Comparison of ENCODE assay signal across 8 cellular contexts in the genomic region with DNA sequence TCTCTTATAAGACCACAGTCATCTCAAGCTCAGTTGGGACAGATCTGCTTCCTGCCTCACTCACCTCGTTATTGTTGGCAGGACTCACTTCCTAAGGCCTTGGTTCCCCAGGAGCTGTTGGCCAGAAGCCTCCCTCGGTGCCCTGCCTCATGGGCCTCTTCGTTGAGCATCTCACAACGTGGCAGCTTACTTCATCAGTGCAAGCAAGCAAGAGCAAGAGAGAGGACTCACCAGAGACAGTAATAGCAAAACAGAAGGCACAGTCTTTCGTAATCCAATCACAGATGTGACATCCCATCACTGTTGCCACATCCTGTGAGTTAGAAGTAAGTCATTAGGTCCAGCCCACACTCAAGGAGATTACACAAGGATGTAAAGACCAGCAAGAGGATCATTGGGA. TPM values are rescaled to one million over a fixed set of nuclear protein-coding genes. Genes with fewer than 3 reads are reported as not detected.
DNase-seq lines count a peak whose midpoint lies in the region; ATAC-seq and TF ChIP-seq lines count a peak whose summit lies in the region.

No MANE protein-coding gene starts in this region.

- WGBS in liver, result 10% methylated on average over 5 of the region's 5 CpGs
- WGBS in tibial nerve, 2 donors, result 49 to 57% methylated on average over 5 of the region's 5 CpGs

- peak in 1 of 2 donors; percentile 85 for TF ChIP-seq EP300 in tibial nerve (IDR thresholded peaks at IDR 0.05)

- CTCF ChIA-PET in BJ (lab: Yijun Ruan, JAX), result interaction anchor here (1.2 to 3.5 kb wide), 5 partner anchors 9 to 958 kb away, joined by 3 to 21 read pairs (median 4); no protein-coding TSS in a partner anchor

- no peak overlapping the region for H3K4me3 ChIP-seq in BJ (ENCODE audit: low read depth, low read length)
- peak overlapping the region; percentile 43 for H3K4me3 ChIP-seq in brain microvascular endothelial cell (ENCODE audit: low read depth, low read length)
- peak overlapping the region; percentile 51 to 74 (median 55) for H3K4me3 ChIP-seq in liver (ENCODE audit: low read depth in 1 of 3, low read length in 3 of 3)
- no peak overlapping the region for H3K4me3 ChIP-seq in tibial nerve

- no peak for TF ChIP-seq CTCF in BJ (IDR thresholded peaks at IDR 0.05; ENCODE audit: insufficient read depth, low read depth, low read length)
- TF ChIP-seq CTCF in brain microvascular endothelial cell (IDR thresholded peaks at IDR 0.05; ENCODE audit: low read depth, low read length, missing control alignments), result no peak
- TF ChIP-seq CTCF in liver (IDR thresholded peaks at IDR 0.05; ENCODE audit: low read depth, low read length, missing input control), result no peak
- TF ChIP-seq CTCF in tibial nerve (IDR thresholded peaks at IDR 0.05), result no peak

- H3K9me3 ChIP-seq in liver (ENCODE audit: control insufficient read depth in 4 of 4, low read length in 3 of 4), result no peaks in the 10 kb centered on the region
- no peaks in the 10 kb centered on the region for H3K9me3 ChIP-seq in tibial nerve

- no peak for TF ChIP-seq POLR2A in tibial nerve (IDR thresholded peaks at IDR 0.05)

- ATAC-seq in HG03565 (IDR thresholded peaks at IDR 0.05; ENCODE audit: unreplicated experiment), result no peak

- no peaks in the 10 kb centered on the region for H3K36me3 ChIP-seq in BJ (ENCODE audit: control insufficient read depth, insufficient read depth, low read length)
- H3K36me3 ChIP-seq in brain microvascular endothelial cell (replicated peaks), result no peaks in the 10 kb centered on the region
- H3K36me3 ChIP-seq in liver (ENCODE audit: control insufficient read depth in 4 of 4, insufficient read depth in 3 of 4, low read depth in 1 of 4, low read length in 3 of 4), result no peaks in the 10 kb centered on the region
- H3K36me3 ChIP-seq in tibial nerve, result no peaks in the 10 kb centered on the region

- peak overlapping the region; percentile 13 to 63 for H3K9ac ChIP-seq in liver (ENCODE audit: low read depth in 1 of 2, low read length in 2 of 2)

- H3K4me1 ChIP-seq in liver (ENCODE audit: control insufficient read depth in 4 of 4, insufficient read depth in 4 of 4, low read length in 3 of 4) (peaks cover 3 to 71% (median 68%) of the 10 kb centered on the region in 4 donors), tibial nerve (peaks cover 0 to 61% (median 31%) of the 10 kb centered on the region in 4 donors)

- DNase-seq in BJ (ENCODE audit: low read depth) (peak; percentile 87), NCI-H82 (lab: John Stamatoyannopoulos, UW) (peak; percentile 94), brain microvascular endothelial cell (peak; percentile 96), tibial nerve (ENCODE audit: low spot score in 2 of 2) (peak in 1 of 2 donors; percentile 68), mesenteric fat pad (ENCODE audit: low spot score) (no peak), cortex of kidney (lab: John Stamatoyannopoulos, UW) (no peak)

- peak overlapping the region; percentile 80 for H3K27ac ChIP-seq in brain microvascular endothelial cell
- peak overlapping the region; percentile 80 to 90 for H3K27ac ChIP-seq in liver (ENCODE audit: low read depth in 1 of 2, low read length in 2 of 2)
- peak overlapping the region in 3 of 4 donors; percentile 17 to 51 (median 29) for H3K27ac ChIP-seq in tibial nerve

- POLR2A ChIA-PET in BJ (lab: Charles Lee), result no interaction called here

- in situ Hi-C loops in brain microvascular endothelial cell (cut with HindIII; ENCODE audit: low pct_ligation_motif_present, low sequenced_read_pairs), result loop anchor here (25.0 kb wide), 2 partner anchors 176 to 276 kb away; no protein-coding TSS in a partner anchor

- peak in 1 of 2 donors; percentile 39 for TF ChIP-seq RAD21 in liver (IDR thresholded peaks at IDR 0.05)

- H3K27me3 ChIP-seq in BJ (ENCODE audit: control insufficient read depth, insufficient read depth, low read length) (no peaks in the 10 kb centered on the region), brain microvascular endothelial cell (replicated peaks) (no peaks in the 10 kb centered on the region), liver (ENCODE audit: control insufficient read depth in 4 of 4, insufficient read depth in 4 of 4, low read length in 3 of 4) (no peaks in the 10 kb centered on the region), tibial nerve (no peaks in the 10 kb centered on the region)

TF ChIP-seq in liver, 16 proteins besides CTCF, POLR2A, EP300 and RAD21:
- TF ChIP-seq ZBTB33 (IDR thresholded peaks at IDR 0.05) (no peak), JUND (IDR thresholded peaks at IDR 0.05) (peak in 1 of 2 donors; percentile 27), HNF4A (conservative IDR thresholded peaks at IDR 0.05) (peak; percentile 42 to 60), EGR1 (IDR thresholded peaks at IDR 0.05; ENCODE audit: low read depth in 2 of 2) (no peak), ATF3 (IDR thresholded peaks at IDR 0.05) (no peak), MAX (IDR thresholded peaks at IDR 0.05) (no peak), SP1 (IDR thresholded peaks at IDR 0.05) (peak; percentile 39), RXRA (IDR thresholded peaks at IDR 0.05) (peak; percentile 41 to 45)

RNA-seq across cellular contexts. Expression of gene NUMB, which starts 5.1 kb away (rescaled TPM):
- polyA plus RNA-seq in BJ (2011; rRNA removed) (102 and 131 TPM in 2 replicates), liver (10 to 100 TPM; 23.2 to 28.9 TPM)
- polyA minus RNA-seq in BJ (2011; rRNA and poly(A)+ RNA removed), result 92.2 and 163 TPM in 2 replicates
- total RNA-seq in liver (10 to 100 TPM; 21.2 to 45.8 TPM), tibial nerve (10 to 100 TPM; 50.7 to 81.9 (median 60.2) TPM), mesenteric fat pad (76.4 TPM)

RNA-seq across cellular contexts. Expression of gene RIOX1, which starts 27.3 kb away (rescaled TPM):
- 7.5 and 8.5 TPM in 2 replicates for polyA plus RNA-seq in BJ (2011; rRNA removed)
- 7.8 and 9.9 TPM in 2 replicates for polyA minus RNA-seq in BJ (2011; rRNA and poly(A)+ RNA removed)
- total RNA-seq in liver, result 10 to 100 TPM in 1 of 2 donors, 1 to 10 TPM in 1; 7.4 to 11.0 TPM
- 1 to 10 TPM; 3.0 to 5.8 TPM for polyA plus RNA-seq in liver
- 10 to 100 TPM; 25.5 to 28.6 (median 26.8) TPM for total RNA-seq in tibial nerve
- total RNA-seq in mesenteric fat pad, result 11.0 TPM

Comparison
In these comparisons a context has a peak if more than half of its experiments do, and no peak if none do; other contexts are left out.
1. DNase-seq: peak in BJ (single experiment), NCI-H82 (single experiment) and brain microvascular endothelial cell (single experiment); none in mesenteric fat pad (single experiment) and cortex of kidney (single experiment).
2. H3K4me3 ChIP-seq: peak in brain microvascular endothelial cell (single experiment) and liver (3 of 3); none in BJ (single experiment) and tibial nerve (0 of 4).
3. H3K27ac ChIP-seq: peak in every context shown above with its lines; median percentile 85 in liver; 80 in brain microvascular endothelial cell; 29 in tibial nerve.